9 cellular contexts compared by ENCODE assay signal in the genomic region with DNA sequence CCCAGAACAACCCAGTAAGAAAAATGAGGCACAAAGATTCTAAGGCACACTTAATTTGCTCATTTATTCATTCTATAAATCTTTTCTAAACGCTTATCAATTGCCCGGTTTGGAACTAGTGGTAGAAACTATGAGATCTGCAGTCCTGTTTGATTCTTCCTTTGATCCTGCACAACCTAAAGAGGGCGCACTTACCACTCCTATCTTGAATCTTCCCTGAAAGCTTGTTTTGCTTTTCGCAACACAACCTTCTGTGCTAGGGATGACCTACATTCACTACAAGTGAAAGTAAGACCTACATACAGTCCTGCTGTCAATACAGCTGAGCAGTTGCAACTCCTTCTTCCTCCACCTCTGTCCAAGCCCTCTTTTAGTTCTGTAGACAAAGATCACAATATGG. TPM values are rescaled to one million over a fixed set of nuclear protein-coding genes. Genes with fewer than 3 reads are reported as not detected.
A peak's percentile ranks its signal among the peaks of the same experiment; 100 is the strongest.
DNase-seq lines count a peak whose midpoint lies in the region; ATAC-seq and TF ChIP-seq lines count a peak whose summit lies in the region.
"Had no signal": no experiment of that assay in that cellular context is flagged by ENCODE, and none has a peak within 500 bp of the region (broad histone marks: within the 10 kb centered on the region; RNA-seq: fewer than 3 reads in every experiment).

No MANE protein-coding gene starts in this region.

- TF ChIP-seq CTCF in PC-9 (conservative IDR thresholded peaks at IDR 0.05), result peak; percentile 49; the same call in 1 of the 2 replicates
- TF ChIP-seq CTCF in colonic mucosa (IDR thresholded peaks at IDR 0.05), result peak; percentile 30
- peak; percentile 43 for TF ChIP-seq CTCF in neural crest cell (conservative IDR thresholded peaks at IDR 0.05)

- H3K4me1 Mint-ChIP-seq in activated CD4-positive, alpha-beta T cell treated with anti-CD3 and anti-CD28 coated beads for 36 hours, result peaks cover 3% of the 10 kb centered on the region
- no peaks in the 10 kb centered on the region for H3K4me1 Mint-ChIP-seq in neural crest cell

- no peak overlapping the region for H3K27ac ChIP-seq in PC-9
- H3K27ac ChIP-seq in colonic mucosa, result no peak overlapping the region

- H3K4me3 ChIP-seq in PC-9 (no peak overlapping the region), colonic mucosa (no peak overlapping the region)

- H3K9me3 ChIP-seq in PC-9 (ENCODE audit: insufficient read depth, low read depth) (0 out of 2 replicates have a peak, but pooled peaks cover 4% of the 10 kb centered on the region), colonic mucosa (no peaks in the 10 kb centered on the region)

- POLR2A ChIA-PET in activated CD4-positive, alpha-beta T cell treated with anti-CD3 and anti-CD28 coated beads for 36 hours (lab: Charles Lee), result no interaction called here
- POLR2A ChIA-PET in PC-9 (lab: Charles Lee; ENCODE audit: unreplicated experiment), result interaction anchor here (0.6 kb wide), 1 partner anchor 98 kb away, joined by 6 read pairs; no protein-coding TSS in a partner anchor

- H3F3A ChIP-seq in PC-9 (ENCODE audit: insufficient read depth, low read depth), result no peaks in the 10 kb centered on the region

- peak; percentile 73 for ATAC-seq in activated CD4-positive, alpha-beta T cell treated with anti-CD3 and anti-CD28 coated beads for 36 hours
- ATAC-seq in HG02678 (IDR thresholded peaks at IDR 0.05; ENCODE audit: unreplicated experiment) (peak; percentile 66), HG03097 (IDR thresholded peaks at IDR 0.05; ENCODE audit: low FRiP score, unreplicated experiment) (no peak)

- no peaks in the 10 kb centered on the region for H4K20me1 ChIP-seq in PC-9 (ENCODE audit: insufficient read depth)

- BruUV-seq in PC-9 (replicated peaks; lab: Mats Ljungman, UMichigan), result no TSS peak

- no peak overlapping the region for H2AFZ ChIP-seq in PC-9

- no peaks in the 10 kb centered on the region for H3K27me3 Mint-ChIP-seq in activated CD4-positive, alpha-beta T cell treated with anti-CD3 and anti-CD28 coated beads for 36 hours
- no peaks in the 10 kb centered on the region for H3K27me3 Mint-ChIP-seq in neural crest cell (ENCODE audit: low read depth)

- no peak overlapping the region for H3K4me3 Mint-ChIP-seq in activated CD4-positive, alpha-beta T cell treated with anti-CD3 and anti-CD28 coated beads for 36 hours
- H3K4me3 Mint-ChIP-seq in neural crest cell, result no peak overlapping the region
- H3K4me3 Mint-ChIP-seq: activated naive CD8-positive, alpha-beta T cell had no signal

- no peaks in the 10 kb centered on the region for H3K9me2 ChIP-seq in PC-9 (ENCODE audit: insufficient read depth)

- no peaks in the 10 kb centered on the region for H3K27me3 ChIP-seq in PC-9 (ENCODE audit: insufficient read depth, low read depth)
- H3K27me3 ChIP-seq in colonic mucosa, result no peaks in the 10 kb centered on the region

- CTCF ChIA-PET in activated CD4-positive, alpha-beta T cell treated with anti-CD3 and anti-CD28 coated beads for 36 hours (lab: Charles Lee), result interaction anchor here (0.5 to 2.0 kb wide), 8 partner anchors 11 to 1481 kb away, joined by 3 to 13 read pairs (median 3); no protein-coding TSS in a partner anchor
- CTCF ChIA-PET in PC-9 (lab: Charles Lee), result no interaction called here

- H3K9ac ChIP-seq in colonic mucosa (ENCODE audit: low read depth in 2 of 2, low read length in 2 of 2), result no peak overlapping the region

- intact Hi-C loops in activated CD4-positive, alpha-beta T cell treated with anti-CD3 and anti-CD28 coated beads for 36 hours (cut with DNase I, micrococcal nuclease), result loop anchor here in 1 of 2 experiments (1.0 kb wide), 1 partner anchor 588 kb away; no protein-coding TSS in a partner anchor
- intact Hi-C loops in PC-9 (cut with micrococcal nuclease; ENCODE audit: unreplicated experiment), result no loop called here
- intact Hi-C loops in colonic mucosa (cut with DNase I), result no loop called here

- no peaks in the 10 kb centered on the region for H3K9me3 Mint-ChIP-seq in activated CD4-positive, alpha-beta T cell treated with anti-CD3 and anti-CD28 coated beads for 36 hours (ENCODE audit: low read depth)
- peaks cover 5% of the 10 kb centered on the region for H3K9me3 Mint-ChIP-seq in neural crest cell

- peak; percentile 49 for DNase-seq in activated CD4-positive, alpha-beta T cell treated with anti-CD3 and anti-CD28 coated beads for 36 hours
- no peak for DNase-seq in activated CD4-positive, alpha-beta T cell treated with anti-CD3 and anti-CD28 coated beads for 1 hour
- no peak for DNase-seq in PC-9
- DNase-seq in colonic mucosa, result peak; percentile 51
- no peak for DNase-seq in neural crest cell (ENCODE audit: low read depth, low spot score)
- DNase-seq in putamen (ENCODE audit: low spot score), result no peak

- H3K36me3 ChIP-seq in PC-9 (ENCODE audit: low read depth) (no peaks in the 10 kb centered on the region), colonic mucosa (no peaks in the 10 kb centered on the region)

- no peak overlapping the region for H3K27ac Mint-ChIP-seq in activated CD4-positive, alpha-beta T cell treated with anti-CD3 and anti-CD28 coated beads for 36 hours
- no peak overlapping the region for H3K27ac Mint-ChIP-seq in neural crest cell (ENCODE audit: unreplicated experiment)
- H3K27ac Mint-ChIP-seq: activated naive CD8-positive, alpha-beta T cell had no signal

- H3K36me3 Mint-ChIP-seq in activated CD4-positive, alpha-beta T cell treated with anti-CD3 and anti-CD28 coated beads for 36 hours (ENCODE audit: low read depth), result no peaks in the 10 kb centered on the region
- H3K36me3 Mint-ChIP-seq in neural crest cell (ENCODE audit: low read depth), result peaks cover 6% of the 10 kb centered on the region
- H3K36me3 Mint-ChIP-seq: activated naive CD8-positive, alpha-beta T cell had no signal

- H3K4me2 ChIP-seq in PC-9, result no peak overlapping the region

- H3K79me2 ChIP-seq in PC-9 (ENCODE audit: low read depth), result no peaks in the 10 kb centered on the region

- H3K4me1 ChIP-seq in PC-9 (replicated peaks; ENCODE audit: insufficient read depth), result no peaks in the 10 kb centered on the region
- no peaks in the 10 kb centered on the region for H3K4me1 ChIP-seq in colonic mucosa

RNA-seq across cellular contexts. Expression of a gene that starts 12.6 kb away (rescaled TPM):
- total RNA-seq in activated CD4-positive, alpha-beta T cell treated with anti-CD3 and anti-CD28 coated beads for 36 hours, result 10 to 100 TPM in 1 of 2 experiments, 1 to 10 TPM in 1; 7.5 to 10.4 TPM
- total RNA-seq in PC-9 (2021), result 17.9 and 18.0 TPM in 2 replicates
- 10 to 100 TPM; 27.5 to 88.8 TPM for total RNA-seq in colonic mucosa
- 65.0 and 71.1 TPM in 2 replicates for total RNA-seq in neural crest cell

Comparison
In these comparisons a context has a peak if more than half of its experiments do, and no peak if none do; other contexts are left out.
1. DNase-seq: peak in activated CD4-positive, alpha-beta T cell treated with anti-CD3 and anti-CD28 coated beads for 36 hours (single experiment) and colonic mucosa (single experiment); none in activated CD4-positive, alpha-beta T cell treated with anti-CD3 and anti-CD28 coated beads for 1 hour (single experiment), PC-9 (0 of 2), neural crest cell (single experiment) and putamen (single experiment).
2. Peak in every context shown above with its lines, with median percentiles within 50 percentile points of each other: CTCF ChIP-seq.